ENCODE assay signal across 1 cellular context in genomic region chr1:169576241-169576933, GRCh38.
TF ChIP-seq lines count a peak whose summit lies in the region.

No MANE protein-coding gene starts in this region.

TF ChIP-seq in HepG2, 621 proteins besides CTCF, POLR2A, EP300 and RAD21 (continued from another document):
- peak; percentile 90 for TF ChIP-seq PAXIP1 (CRISPR knock-in tag; conservative IDR thresholded peaks at IDR 0.05)
- no peak for TF ChIP-seq ZNF367 (CRISPR knock-in tag; IDR thresholded peaks at IDR 0.05; ENCODE audit: borderline replicate concordance)
- no peak for TF ChIP-seq REXO4 (CRISPR knock-in tag; IDR thresholded peaks at IDR 0.05; ENCODE audit: borderline replicate concordance)
- TF ChIP-seq ZNF558 (CRISPR knock-in tag; IDR thresholded peaks at IDR 0.05; ENCODE audit: borderline replicate concordance) = no peak
- TF ChIP-seq, protein P1, sequence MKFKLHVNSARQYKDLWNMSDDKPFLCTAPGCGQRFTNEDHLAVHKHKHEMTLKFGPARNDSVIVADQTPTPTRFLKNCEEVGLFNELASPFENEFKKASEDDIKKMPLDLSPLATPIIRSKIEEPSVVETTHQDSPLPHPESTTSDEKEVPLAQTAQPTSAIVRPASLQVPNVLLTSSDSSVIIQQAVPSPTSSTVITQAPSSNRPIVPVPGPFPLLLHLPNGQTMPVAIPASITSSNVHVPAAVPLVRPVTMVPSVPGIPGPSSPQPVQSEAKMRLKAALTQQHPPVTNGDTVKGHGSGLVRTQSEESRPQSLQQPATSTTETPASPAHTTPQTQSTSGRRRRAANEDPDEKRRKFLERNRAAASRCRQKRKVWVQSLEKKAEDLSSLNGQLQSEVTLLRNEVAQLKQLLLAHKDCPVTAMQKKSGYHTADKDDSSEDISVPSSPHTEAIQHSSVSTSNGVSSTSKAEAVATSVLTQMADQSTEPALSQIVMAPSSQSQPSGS (CRISPR knock-in tag; IDR thresholded peaks at IDR 0.05) = no peak
- no peak for TF ChIP-seq ZNF296 (CRISPR knock-in tag; conservative IDR thresholded peaks at IDR 0.05)
- TF ChIP-seq XBP1 (CRISPR knock-in tag; IDR thresholded peaks at IDR 0.05) = no peak
- TF ChIP-seq TEAD3 (CRISPR knock-in tag; optimal IDR thresholded peaks at IDR 0.05; ENCODE audit: borderline replicate concordance) = no peak
- TF ChIP-seq ZNF44 (CRISPR knock-in tag; IDR thresholded peaks at IDR 0.05) = no peak
- TF ChIP-seq, protein P2, sequence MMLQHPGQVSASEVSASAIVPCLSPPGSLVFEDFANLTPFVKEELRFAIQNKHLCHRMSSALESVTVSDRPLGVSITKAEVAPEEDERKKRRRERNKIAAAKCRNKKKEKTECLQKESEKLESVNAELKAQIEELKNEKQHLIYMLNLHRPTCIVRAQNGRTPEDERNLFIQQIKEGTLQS (CRISPR knock-in tag; IDR thresholded peaks at IDR 0.05) = no peak
- TF ChIP-seq HDAC2 (CRISPR knock-in tag; IDR thresholded peaks at IDR 0.05) = peak; percentile 81
- TF ChIP-seq, protein P3, sequence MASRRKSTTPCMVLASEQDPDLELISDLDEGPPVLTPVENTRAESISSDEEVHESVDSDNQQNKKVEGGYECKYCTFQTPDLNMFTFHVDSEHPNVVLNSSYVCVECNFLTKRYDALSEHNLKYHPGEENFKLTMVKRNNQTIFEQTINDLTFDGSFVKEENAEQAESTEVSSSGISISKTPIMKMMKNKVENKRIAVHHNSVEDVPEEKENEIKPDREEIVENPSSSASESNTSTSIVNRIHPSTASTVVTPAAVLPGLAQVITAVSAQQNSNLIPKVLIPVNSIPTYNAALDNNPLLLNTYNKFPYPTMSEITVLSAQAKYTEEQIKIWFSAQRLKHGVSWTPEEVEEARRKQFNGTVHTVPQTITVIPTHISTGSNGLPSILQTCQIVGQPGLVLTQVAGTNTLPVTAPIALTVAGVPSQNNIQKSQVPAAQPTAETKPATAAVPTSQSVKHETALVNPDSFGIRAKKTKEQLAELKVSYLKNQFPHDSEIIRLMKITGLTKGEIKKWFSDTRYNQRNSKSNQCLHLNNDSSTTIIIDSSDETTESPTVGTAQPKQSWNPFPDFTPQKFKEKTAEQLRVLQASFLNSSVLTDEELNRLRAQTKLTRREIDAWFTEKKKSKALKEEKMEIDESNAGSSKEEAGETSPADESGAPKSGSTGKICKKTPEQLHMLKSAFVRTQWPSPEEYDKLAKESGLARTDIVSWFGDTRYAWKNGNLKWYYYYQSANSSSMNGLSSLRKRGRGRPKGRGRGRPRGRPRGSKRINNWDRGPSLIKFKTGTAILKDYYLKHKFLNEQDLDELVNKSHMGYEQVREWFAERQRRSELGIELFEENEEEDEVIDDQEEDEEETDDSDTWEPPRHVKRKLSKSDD (CRISPR knock-in tag; IDR thresholded peaks at IDR 0.05; ENCODE audit: low read depth) = no peak
- TF ChIP-seq, protein P4, sequence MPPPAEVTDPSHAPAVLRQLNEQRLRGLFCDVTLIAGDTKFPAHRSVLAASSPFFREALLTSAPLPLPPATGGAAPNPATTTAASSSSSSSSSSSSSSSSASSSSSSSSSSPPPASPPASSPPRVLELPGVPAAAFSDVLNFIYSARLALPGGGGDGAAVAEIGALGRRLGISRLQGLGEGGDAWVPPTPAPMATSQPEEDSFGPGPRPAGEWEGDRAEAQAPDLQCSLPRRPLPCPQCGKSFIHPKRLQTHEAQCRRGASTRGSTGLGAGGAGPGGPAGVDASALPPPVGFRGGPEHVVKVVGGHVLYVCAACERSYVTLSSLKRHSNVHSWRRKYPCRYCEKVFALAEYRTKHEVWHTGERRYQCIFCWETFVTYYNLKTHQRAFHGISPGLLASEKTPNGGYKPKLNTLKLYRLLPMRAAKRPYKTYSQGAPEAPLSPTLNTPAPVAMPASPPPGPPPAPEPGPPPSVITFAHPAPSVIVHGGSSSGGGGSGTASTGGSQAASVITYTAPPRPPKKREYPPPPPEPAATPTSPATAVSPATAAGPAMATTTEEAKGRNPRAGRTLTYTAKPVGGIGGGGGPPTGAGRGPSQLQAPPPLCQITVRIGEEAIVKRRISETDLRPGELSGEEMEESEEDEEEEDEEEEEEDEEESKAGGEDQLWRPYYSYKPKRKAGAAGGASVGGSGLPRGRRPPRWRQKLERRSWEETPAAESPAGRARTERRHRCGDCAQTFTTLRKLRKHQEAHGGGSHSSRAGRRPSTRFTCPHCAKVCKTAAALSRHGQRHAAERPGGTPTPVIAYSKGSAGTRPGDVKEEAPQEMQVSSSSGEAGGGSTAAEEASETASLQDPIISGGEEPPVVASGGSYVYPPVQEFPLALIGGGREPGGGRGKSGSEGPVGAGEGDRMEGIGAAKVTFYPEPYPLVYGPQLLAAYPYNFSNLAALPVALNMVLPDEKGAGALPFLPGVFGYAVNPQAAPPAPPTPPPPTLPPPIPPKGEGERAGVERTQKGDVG (CRISPR knock-in tag; IDR thresholded peaks at IDR 0.05; ENCODE audit: borderline replicate concordance) = no peak
- peak; percentile 75; the same call in 1 of the 2 replicates for TF ChIP-seq HNF4G (IDR thresholded peaks at IDR 0.05; ENCODE audit: borderline replicate concordance, low read depth, low read length)
- peak; percentile 78; the same call in 1 of the 2 replicates for TF ChIP-seq HNF4G (CRISPR knock-in tag; IDR thresholded peaks at IDR 0.05; ENCODE audit: borderline replicate concordance, low read depth)
- TF ChIP-seq, protein P5, sequence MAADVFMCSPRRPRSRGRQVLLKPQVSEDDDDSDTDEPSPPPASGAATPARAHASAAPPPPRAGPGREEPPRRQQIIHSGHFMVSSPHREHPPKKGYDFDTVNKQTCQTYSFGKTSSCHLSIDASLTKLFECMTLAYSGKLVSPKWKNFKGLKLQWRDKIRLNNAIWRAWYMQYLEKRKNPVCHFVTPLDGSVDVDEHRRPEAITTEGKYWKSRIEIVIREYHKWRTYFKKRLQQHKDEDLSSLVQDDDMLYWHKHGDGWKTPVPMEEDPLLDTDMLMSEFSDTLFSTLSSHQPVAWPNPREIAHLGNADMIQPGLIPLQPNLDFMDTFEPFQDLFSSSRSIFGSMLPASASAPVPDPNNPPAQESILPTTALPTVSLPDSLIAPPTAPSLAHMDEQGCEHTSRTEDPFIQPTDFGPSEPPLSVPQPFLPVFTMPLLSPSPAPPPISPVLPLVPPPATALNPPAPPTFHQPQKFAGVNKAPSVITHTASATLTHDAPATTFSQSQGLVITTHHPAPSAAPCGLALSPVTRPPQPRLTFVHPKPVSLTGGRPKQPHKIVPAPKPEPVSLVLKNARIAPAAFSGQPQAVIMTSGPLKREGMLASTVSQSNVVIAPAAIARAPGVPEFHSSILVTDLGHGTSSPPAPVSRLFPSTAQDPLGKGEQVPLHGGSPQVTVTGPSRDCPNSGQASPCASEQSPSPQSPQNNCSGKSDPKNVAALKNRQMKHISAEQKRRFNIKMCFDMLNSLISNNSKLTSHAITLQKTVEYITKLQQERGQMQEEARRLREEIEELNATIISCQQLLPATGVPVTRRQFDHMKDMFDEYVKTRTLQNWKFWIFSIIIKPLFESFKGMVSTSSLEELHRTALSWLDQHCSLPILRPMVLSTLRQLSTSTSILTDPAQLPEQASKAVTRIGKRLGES (CRISPR knock-in tag; IDR thresholded peaks at IDR 0.05; ENCODE audit: borderline replicate concordance) = no peak
- TF ChIP-seq HIC2 (CRISPR knock-in tag; IDR thresholded peaks at IDR 0.05; ENCODE audit: low read depth) = no peak
